Comparison of ENCODE assay signal across 1 cellular context in genomic region chr1:150405660-150406059, GRCh38.
TF ChIP-seq lines count a peak whose summit lies in the region.

No MANE protein-coding gene starts in this region.

TF ChIP-seq in K562, 482 proteins besides CTCF, POLR2A, EP300 and RAD21:
- TF ChIP-seq MEIS2 (IDR thresholded peaks at IDR 0.05; ENCODE audit: partially characterized antibody) (peak; percentile 19), RCOR1 (IDR thresholded peaks at IDR 0.05; ENCODE audit: borderline replicate concordance in 1 of 2, low read depth in 2 of 2, low read length in 2 of 2) (no peak)
